In the genomic region with DNA sequence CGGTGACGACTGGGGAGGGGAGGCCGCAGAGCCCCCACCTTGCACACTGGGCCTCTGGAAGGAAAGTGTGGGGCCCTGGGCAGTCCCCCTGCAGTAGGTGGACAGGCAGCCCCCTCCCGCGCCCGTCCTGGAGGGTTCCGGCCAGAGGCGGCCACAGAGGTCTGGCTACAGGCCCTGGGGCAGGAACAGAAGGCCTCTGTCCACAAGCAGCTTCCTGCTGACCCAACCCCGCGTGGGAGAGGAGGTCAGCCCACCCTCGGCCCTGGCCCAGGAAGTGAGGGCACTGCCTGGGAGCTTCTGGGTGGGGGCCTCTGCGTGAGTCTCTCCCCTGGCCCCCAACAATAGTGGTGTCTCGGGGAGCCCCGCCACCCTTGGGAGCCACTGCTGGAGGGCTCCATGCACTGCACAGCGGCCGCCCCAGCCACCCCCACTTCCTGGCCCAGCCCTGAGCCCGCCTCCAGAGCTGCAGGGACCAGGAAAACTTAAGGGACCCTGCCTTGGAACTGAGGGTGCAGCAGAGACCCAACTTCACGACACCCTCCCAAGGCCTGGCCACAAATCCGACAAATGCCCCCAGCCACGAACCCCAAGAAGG, we compare ENCODE assay signal across 1 cellular context.
TF ChIP-seq lines count a peak whose summit lies in the region.

No MANE protein-coding gene starts in this region.

TF ChIP-seq in K562, 482 proteins besides CTCF, POLR2A, EP300 and RAD21:
- TF ChIP-seq ZNF133 (CRISPR knock-in tag; IDR thresholded peaks at IDR 0.05) (no peak), EGR1 (conservative IDR thresholded peaks at IDR 0.05) (0 out of 2 replicates have a peak, but pooled peaks have one; percentile 23), MTA2 (IDR thresholded peaks at IDR 0.05; ENCODE audit: low read depth) (no peak), SNRNP70 (optimal IDR thresholded peaks at IDR 0.05; ENCODE audit: low read depth, low read length) (no peak), L3MBTL2 (IDR thresholded peaks at IDR 0.05) (no peak), ZC3H8 (IDR thresholded peaks at IDR 0.05) (no peak), HNRNPH1 (optimal IDR thresholded peaks at IDR 0.05; ENCODE audit: low read depth, low read length) (no peak), ASH1L (IDR thresholded peaks at IDR 0.05; ENCODE audit: borderline replicate concordance, low read depth, partially characterized antibody) (no peak), ZNF253 (CRISPR knock-in tag; conservative IDR thresholded peaks at IDR 0.05) (no peak), FOXA1 (IDR thresholded peaks at IDR 0.05; ENCODE audit: borderline replicate concordance) (no peak), ZBTB33 (CRISPR knock-in tag; IDR thresholded peaks at IDR 0.05) (peak; percentile 92), ZNF511 (CRISPR knock-in tag; IDR thresholded peaks at IDR 0.05) (no peak), SMARCB1 (IDR thresholded peaks at IDR 0.05; ENCODE audit: insufficient read length, low read depth) (no peak), ERF (CRISPR knock-in tag; IDR thresholded peaks at IDR 0.05) (no peak), ZFPM2 (CRISPR knock-in tag; IDR thresholded peaks at IDR 0.05) (no peak), PHB2 (IDR thresholded peaks at IDR 0.05; ENCODE audit: low read depth) (no peak), RBFOX2 (IDR thresholded peaks at IDR 0.05; ENCODE audit: low read depth, low read length) (peak; percentile 29; the same call in 1 of the 2 replicates), HCFC1 (IDR thresholded peaks at IDR 0.05; ENCODE audit: low read depth, low read length) (no peak)
- TF ChIP-seq, protein P1, sequence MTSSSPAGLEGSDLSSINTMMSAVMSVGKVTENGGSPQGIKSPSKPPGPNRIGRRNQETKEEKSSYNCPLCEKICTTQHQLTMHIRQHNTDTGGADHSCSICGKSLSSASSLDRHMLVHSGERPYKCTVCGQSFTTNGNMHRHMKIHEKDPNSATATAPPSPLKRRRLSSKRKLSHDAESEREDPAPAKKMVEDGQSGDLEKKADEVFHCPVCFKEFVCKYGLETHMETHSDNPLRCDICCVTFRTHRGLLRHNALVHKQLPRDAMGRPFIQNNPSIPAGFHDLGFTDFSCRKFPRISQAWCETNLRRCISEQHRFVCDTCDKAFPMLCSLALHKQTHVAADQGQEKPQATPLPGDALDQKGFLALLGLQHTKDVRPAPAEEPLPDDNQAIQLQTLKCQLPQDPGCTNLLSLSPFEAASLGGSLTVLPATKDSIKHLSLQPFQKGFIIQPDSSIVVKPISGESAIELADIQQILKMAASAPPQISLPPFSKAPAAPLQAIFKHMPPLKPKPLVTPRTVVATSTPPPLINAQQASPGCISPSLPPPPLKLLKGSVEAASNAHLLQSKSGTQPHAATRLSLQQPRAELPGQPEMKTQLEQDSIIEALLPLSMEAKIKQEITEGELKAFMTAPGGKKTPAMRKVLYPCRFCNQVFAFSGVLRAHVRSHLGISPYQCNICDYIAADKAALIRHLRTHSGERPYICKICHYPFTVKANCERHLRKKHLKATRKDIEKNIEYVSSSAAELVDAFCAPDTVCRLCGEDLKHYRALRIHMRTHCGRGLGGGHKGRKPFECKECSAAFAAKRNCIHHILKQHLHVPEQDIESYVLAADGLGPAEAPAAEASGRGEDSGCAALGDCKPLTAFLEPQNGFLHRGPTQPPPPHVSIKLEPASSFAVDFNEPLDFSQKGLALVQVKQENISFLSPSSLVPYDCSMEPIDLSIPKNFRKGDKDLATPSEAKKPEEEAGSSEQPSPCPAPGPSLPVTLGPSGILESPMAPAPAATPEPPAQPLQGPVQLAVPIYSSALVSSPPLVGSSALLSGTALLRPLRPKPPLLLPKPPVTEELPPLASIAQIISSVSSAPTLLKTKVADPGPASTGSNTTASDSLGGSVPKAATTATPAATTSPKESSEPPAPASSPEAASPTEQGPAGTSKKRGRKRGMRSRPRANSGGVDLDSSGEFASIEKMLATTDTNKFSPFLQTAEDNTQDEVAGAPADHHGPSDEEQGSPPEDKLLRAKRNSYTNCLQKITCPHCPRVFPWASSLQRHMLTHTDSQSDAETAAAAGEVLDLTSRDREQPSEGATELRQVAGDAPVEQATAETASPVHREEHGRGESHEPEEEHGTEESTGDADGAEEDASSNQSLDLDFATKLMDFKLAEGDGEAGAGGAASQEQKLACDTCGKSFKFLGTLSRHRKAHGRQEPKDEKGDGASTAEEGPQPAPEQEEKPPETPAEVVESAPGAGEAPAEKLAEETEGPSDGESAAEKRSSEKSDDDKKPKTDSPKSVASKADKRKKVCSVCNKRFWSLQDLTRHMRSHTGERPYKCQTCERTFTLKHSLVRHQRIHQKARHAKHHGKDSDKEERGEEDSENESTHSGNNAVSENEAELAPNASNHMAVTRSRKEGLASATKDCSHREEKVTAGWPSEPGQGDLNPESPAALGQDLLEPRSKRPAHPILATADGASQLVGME (CRISPR knock-in tag; IDR thresholded peaks at IDR 0.05): no peak
- TF ChIP-seq, protein P2, sequence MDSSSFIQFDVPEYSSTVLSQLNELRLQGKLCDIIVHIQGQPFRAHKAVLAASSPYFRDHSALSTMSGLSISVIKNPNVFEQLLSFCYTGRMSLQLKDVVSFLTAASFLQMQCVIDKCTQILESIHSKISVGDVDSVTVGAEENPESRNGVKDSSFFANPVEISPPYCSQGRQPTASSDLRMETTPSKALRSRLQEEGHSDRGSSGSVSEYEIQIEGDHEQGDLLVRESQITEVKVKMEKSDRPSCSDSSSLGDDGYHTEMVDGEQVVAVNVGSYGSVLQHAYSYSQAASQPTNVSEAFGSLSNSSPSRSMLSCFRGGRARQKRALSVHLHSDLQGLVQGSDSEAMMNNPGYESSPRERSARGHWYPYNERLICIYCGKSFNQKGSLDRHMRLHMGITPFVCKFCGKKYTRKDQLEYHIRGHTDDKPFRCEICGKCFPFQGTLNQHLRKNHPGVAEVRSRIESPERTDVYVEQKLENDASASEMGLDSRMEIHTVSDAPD (CRISPR knock-in tag; IDR thresholded peaks at IDR 0.05): no peak
- TF ChIP-seq, protein P3, sequence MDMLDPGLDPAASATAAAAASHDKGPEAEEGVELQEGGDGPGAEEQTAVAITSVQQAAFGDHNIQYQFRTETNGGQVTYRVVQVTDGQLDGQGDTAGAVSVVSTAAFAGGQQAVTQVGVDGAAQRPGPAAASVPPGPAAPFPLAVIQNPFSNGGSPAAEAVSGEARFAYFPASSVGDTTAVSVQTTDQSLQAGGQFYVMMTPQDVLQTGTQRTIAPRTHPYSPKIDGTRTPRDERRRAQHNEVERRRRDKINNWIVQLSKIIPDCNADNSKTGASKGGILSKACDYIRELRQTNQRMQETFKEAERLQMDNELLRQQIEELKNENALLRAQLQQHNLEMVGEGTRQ (CRISPR knock-in tag; IDR thresholded peaks at IDR 0.05): no peak
- TF ChIP-seq, protein P4, sequence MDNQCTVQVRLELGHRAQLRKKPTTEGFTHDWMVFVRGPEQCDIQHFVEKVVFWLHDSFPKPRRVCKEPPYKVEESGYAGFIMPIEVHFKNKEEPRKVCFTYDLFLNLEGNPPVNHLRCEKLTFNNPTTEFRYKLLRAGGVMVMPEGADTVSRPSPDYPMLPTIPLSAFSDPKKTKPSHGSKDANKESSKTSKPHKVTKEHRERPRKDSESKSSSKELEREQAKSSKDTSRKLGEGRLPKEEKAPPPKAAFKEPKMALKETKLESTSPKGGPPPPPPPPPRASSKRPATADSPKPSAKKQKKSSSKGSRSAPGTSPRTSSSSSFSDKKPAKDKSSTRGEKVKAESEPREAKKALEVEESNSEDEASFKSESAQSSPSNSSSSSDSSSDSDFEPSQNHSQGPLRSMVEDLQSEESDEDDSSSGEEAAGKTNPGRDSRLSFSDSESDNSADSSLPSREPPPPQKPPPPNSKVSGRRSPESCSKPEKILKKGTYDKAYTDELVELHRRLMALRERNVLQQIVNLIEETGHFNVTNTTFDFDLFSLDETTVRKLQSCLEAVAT (IDR thresholded peaks at IDR 0.05): no peak
- TF ChIP-seq, protein P5, sequence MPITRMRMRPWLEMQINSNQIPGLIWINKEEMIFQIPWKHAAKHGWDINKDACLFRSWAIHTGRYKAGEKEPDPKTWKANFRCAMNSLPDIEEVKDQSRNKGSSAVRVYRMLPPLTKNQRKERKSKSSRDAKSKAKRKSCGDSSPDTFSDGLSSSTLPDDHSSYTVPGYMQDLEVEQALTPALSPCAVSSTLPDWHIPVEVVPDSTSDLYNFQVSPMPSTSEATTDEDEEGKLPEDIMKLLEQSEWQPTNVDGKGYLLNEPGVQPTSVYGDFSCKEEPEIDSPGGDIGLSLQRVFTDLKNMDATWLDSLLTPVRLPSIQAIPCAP (CRISPR knock-in tag; IDR thresholded peaks at IDR 0.05; ENCODE audit: borderline replicate concordance): no peak
- TF ChIP-seq, protein P6, sequence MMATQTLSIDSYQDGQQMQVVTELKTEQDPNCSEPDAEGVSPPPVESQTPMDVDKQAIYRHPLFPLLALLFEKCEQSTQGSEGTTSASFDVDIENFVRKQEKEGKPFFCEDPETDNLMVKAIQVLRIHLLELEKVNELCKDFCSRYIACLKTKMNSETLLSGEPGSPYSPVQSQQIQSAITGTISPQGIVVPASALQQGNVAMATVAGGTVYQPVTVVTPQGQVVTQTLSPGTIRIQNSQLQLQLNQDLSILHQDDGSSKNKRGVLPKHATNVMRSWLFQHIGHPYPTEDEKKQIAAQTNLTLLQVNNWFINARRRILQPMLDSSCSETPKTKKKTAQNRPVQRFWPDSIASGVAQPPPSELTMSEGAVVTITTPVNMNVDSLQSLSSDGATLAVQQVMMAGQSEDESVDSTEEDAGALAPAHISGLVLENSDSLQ (IDR thresholded peaks at IDR 0.05): no peak
